In genomic region chr19:36488816-36489138, GRCh38 we compare ENCODE assay signal across 8 cellular contexts. TPM values are rescaled to one million over a fixed set of nuclear protein-coding genes. Genes with fewer than 3 reads are reported as not detected.
A peak's percentile ranks its signal among the peaks of the same experiment; 100 is the strongest.
DNase-seq lines count a peak whose midpoint lies in the region; ATAC-seq, FAIRE-seq and TF ChIP-seq lines count a peak whose summit lies in the region.

No MANE protein-coding gene starts in this region.

- H3K4me1 ChIP-seq in mucosa of stomach (ENCODE audit: control insufficient read depth, insufficient read depth, low read length) (peaks cover 8% of the 10 kb centered on the region), tibial artery (peaks cover 0 to 17% (median 8%) of the 10 kb centered on the region in 4 donors)

- intact Hi-C loops in dorsolateral prefrontal cortex (cut with DNase I) (loop anchor here (1.0 to 10.0 kb wide), 7 partner anchors 39 to 354 kb away; partner anchors contain the start of genes ZFP82 (in 2 of the 2), ZNF260 (in 2 of the 2) and ZFP14 (in 1 of the 2)), tibial artery (cut with DNase I; ENCODE audit: low total_unique reads) (loop anchor here (10.0 kb wide), 1 partner anchor 64 kb away; no protein-coding TSS in a partner anchor)

- DNase-seq in COLO829 (ENCODE audit: low spot score) (peak; percentile 13), HTR-8/SVneo (ENCODE audit: insufficient read length, low spot score) (peak; percentile 26), SW480 (ENCODE audit: low spot score) (peak; percentile 80), dorsolateral prefrontal cortex (peak in 4 of 10 donors; percentile 15 to 47 (median 41)), tibial artery (peak in 1 of 2 donors; percentile 20), ACHN (no peak)

- TF ChIP-seq CTCF in dorsolateral prefrontal cortex (IDR thresholded peaks at IDR 0.05 in 54 of 56, conservative IDR thresholded peaks at IDR 0.05 in 2 of 56; ENCODE audit: low read depth in 1 of 56, partially characterized antibody in 56 of 56): no peak
- TF ChIP-seq CTCF in tibial artery (IDR thresholded peaks at IDR 0.05): no peak

- peak overlapping the region; percentile 65 to 99 (median 90) for H3K4me3 ChIP-seq in dorsolateral prefrontal cortex
- peak overlapping the region; percentile 95 for H3K4me3 ChIP-seq in mucosa of stomach (ENCODE audit: low read length)
- H3K4me3 ChIP-seq in tibial artery: peak overlapping the region; percentile 62 to 65

- H3K27ac ChIP-seq in dorsolateral prefrontal cortex (peak overlapping the region in 52 of 59 donors; percentile 86 to 100 (median 97)), tibial artery (peak overlapping the region; percentile 90 to 92)

- peak; percentile 23 for ATAC-seq in GM19438 (IDR thresholded peaks at IDR 0.05; ENCODE audit: low read depth, unreplicated experiment)

- no peaks in the 10 kb centered on the region for H3K9me3 ChIP-seq in mucosa of stomach (ENCODE audit: control insufficient read depth, low read length)
- H3K9me3 ChIP-seq in tibial artery: no peaks in the 10 kb centered on the region

- in situ Hi-C loops in ACHN (cut with HindIII; ENCODE audit: low pct_ligation_motif_present, low pct_unique_long_range_greater_than_20kb, low sequenced_read_pairs): no loop called here

- peak; percentile 42 for FAIRE-seq in HTR-8/SVneo (lab: Jason Lieb, UNC)

- peak overlapping the region; percentile 89 for H3K9ac ChIP-seq in mucosa of stomach (ENCODE audit: low read length)

- H3K36me3 ChIP-seq in mucosa of stomach (ENCODE audit: control insufficient read depth, insufficient read depth, low read length): no peaks in the 10 kb centered on the region
- H3K36me3 ChIP-seq in tibial artery: peaks cover 0 to 6% (median 0%) of the 10 kb centered on the region in 3 donors

- H3K27me3 ChIP-seq in dorsolateral prefrontal cortex (no peaks in the 10 kb centered on the region), mucosa of stomach (ENCODE audit: control insufficient read depth, insufficient read depth, low read length) (no peaks in the 10 kb centered on the region), tibial artery (no peaks in the 10 kb centered on the region)

RNA-seq across cellular contexts. Expression of gene ZNF566, which starts 0.6 kb away (rescaled TPM):
- 10 to 100 TPM; 14.7 to 34.4 (median 22.9) TPM for total RNA-seq in dorsolateral prefrontal cortex

RNA-seq across cellular contexts. Expression of gene ZNF260, which starts 39.3 kb away (rescaled TPM):
- total RNA-seq in dorsolateral prefrontal cortex: 10 to 100 TPM; 10.1 to 24.3 (median 14.8) TPM
